Comparison of ENCODE assay signal across 8 cellular contexts in the genomic region with DNA sequence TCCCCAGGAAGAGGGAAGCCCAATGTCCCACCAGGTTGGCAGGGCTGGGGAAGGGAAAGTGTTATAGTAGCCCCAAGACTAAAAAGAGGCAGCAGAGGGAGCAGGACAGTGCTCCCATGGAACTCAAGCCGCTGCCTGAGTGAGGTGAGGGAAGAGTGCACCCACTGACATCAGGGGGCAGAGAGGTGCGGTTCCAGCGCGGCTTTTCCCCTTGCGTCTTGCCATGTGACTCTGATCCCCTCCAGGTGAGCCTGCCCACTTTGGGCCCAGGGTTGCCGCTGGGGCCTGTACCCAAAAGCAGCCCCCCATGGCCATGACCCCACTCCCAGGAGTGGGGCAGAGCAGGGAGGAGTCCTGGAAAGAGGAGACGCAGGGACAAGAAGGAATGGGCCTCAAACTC.
DNase-seq lines count a peak whose midpoint lies in the region; ATAC-seq and TF ChIP-seq lines count a peak whose summit lies in the region.
"Not testable (repeated sequence)": the region's sequence is repeated elsewhere in the genome, so short reads cannot be mapped to it uniquely, and the experiment has no call there.

No MANE protein-coding gene starts in this region.

- H3K27ac Mint-ChIP-seq in activated naive CD4-positive, alpha-beta T cell treated with anti-CD3 and anti-CD28 coated beads for 36 hours = peak overlapping the region; percentile 93
- peak overlapping the region; percentile 99 for H3K27ac Mint-ChIP-seq in effector memory CD8-positive, alpha-beta T cell
- peak overlapping the region; percentile 95 for H3K27ac Mint-ChIP-seq in nephron progenitor cell
- peak overlapping the region; percentile 96 for H3K27ac Mint-ChIP-seq in stimulated activated memory B cell treated with anti-CD40 and anti-IgM and Interleukin-4, amounts not matched to agents 10 μg/mL and 1 μg/mL and 100 μg/mL, for 72 hours

- not testable (repeated sequence) for H3K27me3 ChIP-seq in ACC112 (ENCODE audit: insufficient read depth, low read length); H7 (ENCODE audit: control insufficient read depth, insufficient read depth, low read length)

- POLR2A ChIA-PET in RWPE1 (lab: Yijun Ruan, JAX; ENCODE audit: low non-redundant PET) = not testable (repeated sequence)

- not testable (repeated sequence) for H3K27me3 Mint-ChIP-seq in activated naive CD4-positive, alpha-beta T cell treated with anti-CD3 and anti-CD28 coated beads for 36 hours (ENCODE audit: low read depth); effector memory CD8-positive, alpha-beta T cell; nephron progenitor cell (ENCODE audit: low read depth, poor library complexity); stimulated activated memory B cell treated with anti-CD40 and anti-IgM and Interleukin-4, amounts not matched to agents 10 μg/mL and 1 μg/mL and 100 μg/mL, for 72 hours

- H3K4me1 Mint-ChIP-seq in activated naive CD4-positive, alpha-beta T cell treated with anti-CD3 and anti-CD28 coated beads for 36 hours (ENCODE audit: low read depth) = peaks cover 11% of the 10 kb centered on the region
- H3K4me1 Mint-ChIP-seq in effector memory CD8-positive, alpha-beta T cell (ENCODE audit: low read depth in 2 of 2) = not testable (repeated sequence)
- peaks cover 43% of the 10 kb centered on the region for H3K4me1 Mint-ChIP-seq in nephron progenitor cell
- peaks cover 11% of the 10 kb centered on the region for H3K4me1 Mint-ChIP-seq in stimulated activated memory B cell treated with anti-CD40 and anti-IgM and Interleukin-4, amounts not matched to agents 10 μg/mL and 1 μg/mL and 100 μg/mL, for 72 hours

- H3K27ac ChIP-seq in ACC112 (ENCODE audit: low read depth, low read length) = not testable (repeated sequence)
- peak overlapping the region; percentile 79 for H3K27ac ChIP-seq in RWPE1

- not testable (repeated sequence) for H3K36me3 Mint-ChIP-seq in activated naive CD4-positive, alpha-beta T cell treated with anti-CD3 and anti-CD28 coated beads for 36 hours (ENCODE audit: low read depth)
- peaks cover 22% of the 10 kb centered on the region for H3K36me3 Mint-ChIP-seq in effector memory CD8-positive, alpha-beta T cell (ENCODE audit: insufficient read depth)
- H3K36me3 Mint-ChIP-seq in nephron progenitor cell (ENCODE audit: low read depth) = peaks cover 19% of the 10 kb centered on the region
- peaks cover 11% of the 10 kb centered on the region for H3K36me3 Mint-ChIP-seq in stimulated activated memory B cell treated with anti-CD40 and anti-IgM and Interleukin-4, amounts not matched to agents 10 μg/mL and 1 μg/mL and 100 μg/mL, for 72 hours

- H2AFZ ChIP-seq in ACC112 (ENCODE audit: low read length, unreplicated experiment) = not testable (repeated sequence)

- not testable (repeated sequence) for H3K4me1 ChIP-seq in ACC112 (ENCODE audit: control insufficient read depth, insufficient read depth, low read length, unreplicated experiment)

- intact Hi-C loops in activated naive CD4-positive, alpha-beta T cell treated with anti-CD3 and anti-CD28 coated beads for 36 hours (cut with micrococcal nuclease) = loop anchor here (2.0 to 5.0 kb wide), 4 partner anchors 375 to 1700 kb away; a partner anchor contains a TSS

- TF ChIP-seq CTCF in RWPE1 (conservative IDR thresholded peaks at IDR 0.05; ENCODE audit: low read depth); nephron progenitor cell (IDR thresholded peaks at IDR 0.05): not testable (repeated sequence)

- peak overlapping the region; percentile 84 for H3K4me3 Mint-ChIP-seq in activated naive CD4-positive, alpha-beta T cell treated with anti-CD3 and anti-CD28 coated beads for 36 hours
- H3K4me3 Mint-ChIP-seq in effector memory CD8-positive, alpha-beta T cell = peak overlapping the region; percentile 87 to 92
- H3K4me3 Mint-ChIP-seq in nephron progenitor cell = peak overlapping the region; percentile 91
- peak overlapping the region; percentile 90 for H3K4me3 Mint-ChIP-seq in stimulated activated memory B cell treated with anti-CD40 and anti-IgM and Interleukin-4, amounts not matched to agents 10 μg/mL and 1 μg/mL and 100 μg/mL, for 72 hours

- H3K79me2 ChIP-seq in ACC112 (ENCODE audit: control insufficient read depth, insufficient read depth, low read length, unreplicated experiment) = not testable (repeated sequence)

- DNase-seq in H7; RWPE1 (ENCODE audit: low spot score); activated naive CD4-positive, alpha-beta T cell treated with anti-CD3 and anti-CD28 coated beads for 36 hours; effector memory CD8-positive, alpha-beta T cell; nephron progenitor cell: not testable (repeated sequence)

- not testable (repeated sequence) for H3K9me3 Mint-ChIP-seq in activated naive CD4-positive, alpha-beta T cell treated with anti-CD3 and anti-CD28 coated beads for 36 hours; effector memory CD8-positive, alpha-beta T cell; nephron progenitor cell; stimulated activated memory B cell treated with anti-CD40 and anti-IgM and Interleukin-4, amounts not matched to agents 10 μg/mL and 1 μg/mL and 100 μg/mL, for 72 hours

- H3K4me3 ChIP-seq in ACC112 (ENCODE audit: low read depth, low read length) (peak overlapping the region; percentile 97), H7 (ENCODE audit: insufficient read depth, low read depth, low read length) (peak overlapping the region; percentile 83), iPS-18c (ENCODE audit: insufficient read depth, low read depth, low read length) (peak overlapping the region; percentile 84)

- H3K36me3 ChIP-seq in ACC112 (ENCODE audit: insufficient read depth, low read length); H7 (replicated peaks; ENCODE audit: control insufficient read depth, insufficient read depth, low read length): not testable (repeated sequence)

- H3K9me3 ChIP-seq in iPS-18c (ENCODE audit: control insufficient read depth, insufficient read depth, low read length) = not testable (repeated sequence)

- ATAC-seq in effector memory CD8-positive, alpha-beta T cell (replicated peaks); stimulated activated memory B cell treated with anti-CD40 and anti-IgM and Interleukin-4, amounts not matched to agents 10 μg/mL and 1 μg/mL and 100 μg/mL, for 72 hours: not testable (repeated sequence)

- CTCF ChIA-PET in RWPE1 (lab: Yijun Ruan, JAX); activated naive CD4-positive, alpha-beta T cell treated with anti-CD3 and anti-CD28 coated beads for 36 hours (lab: Charles Lee): not testable (repeated sequence)
